Comparison of ENCODE assay signal across 8 cellular contexts in the genomic region with DNA sequence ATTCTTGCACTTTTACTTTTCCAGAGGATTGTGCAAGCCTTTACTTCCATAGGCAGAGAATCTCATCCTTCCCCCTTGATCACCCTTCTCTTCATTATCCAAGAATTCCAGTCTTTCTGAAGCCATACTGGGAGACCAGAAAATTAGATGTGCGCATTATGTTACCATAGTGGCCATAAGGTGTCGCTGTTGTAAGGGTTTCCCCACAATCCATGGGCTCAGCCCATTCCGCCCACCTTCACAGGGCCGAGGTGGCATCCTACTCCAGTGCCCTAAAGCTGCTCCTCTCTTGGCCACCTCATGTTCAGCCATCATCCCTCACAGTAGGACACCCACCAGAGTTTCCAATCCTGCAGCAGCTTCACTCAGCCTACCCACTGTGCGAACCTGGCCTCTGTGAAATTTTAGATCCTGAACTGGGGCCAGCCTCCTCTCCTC. TPM values are rescaled to one million over a fixed set of nuclear protein-coding genes. Genes with fewer than 3 reads are reported as not detected.
DNase-seq lines count a peak whose midpoint lies in the region; TF ChIP-seq lines count a peak whose summit lies in the region.

No MANE protein-coding gene starts in this region.

- H3K27ac ChIP-seq in temporal lobe (ENCODE audit: low read depth, low read length) = peak overlapping the region; percentile 10

- CTCF ChIA-PET in activated naive CD4-positive, alpha-beta T cell treated with anti-CD3 and anti-CD28 coated beads for 36 hours (lab: Charles Lee) = interaction anchor here (1.1 to 3.4 kb wide), 5 partner anchors 25 to 275 kb away, joined by 4 to 16 read pairs (median 9); no protein-coding TSS in a partner anchor

- DNase-seq in activated naive CD4-positive, alpha-beta T cell treated with anti-CD3 and anti-CD28 coated beads for 36 hours = peak; percentile 31
- DNase-seq in activated naive CD4-positive, alpha-beta T cell (lab: John Stamatoyannopoulos, UW) = no peak
- DNase-seq in NCI-H69 (lab: John Stamatoyannopoulos, UW) (peak; percentile 5), left kidney (ENCODE audit: low read depth, low spot score) (peak; percentile 76), GOT3 (lab: John Stamatoyannopoulos, UW) (no peak), cortex of kidney (lab: John Stamatoyannopoulos, UW) (no peak)

- H3K27me3 Mint-ChIP-seq in activated naive CD4-positive, alpha-beta T cell treated with anti-CD3 and anti-CD28 coated beads for 36 hours (ENCODE audit: low read depth) = no peaks in the 10 kb centered on the region
- H3K27me3 Mint-ChIP-seq in brain = no peaks in the 10 kb centered on the region

- no peak overlapping the region for H3K27ac Mint-ChIP-seq in activated naive CD4-positive, alpha-beta T cell treated with anti-CD3 and anti-CD28 coated beads for 36 hours
- peak overlapping the region; percentile 25 to 94 (median 80) for H3K27ac Mint-ChIP-seq in brain

- H3K4me1 Mint-ChIP-seq in activated naive CD4-positive, alpha-beta T cell treated with anti-CD3 and anti-CD28 coated beads for 36 hours (ENCODE audit: low read depth) = peaks cover 13% of the 10 kb centered on the region
- H3K4me1 Mint-ChIP-seq in brain = peaks cover 30% of the 10 kb centered on the region

- H3K9me3 Mint-ChIP-seq in activated naive CD4-positive, alpha-beta T cell treated with anti-CD3 and anti-CD28 coated beads for 36 hours = no peaks in the 10 kb centered on the region
- H3K9me3 Mint-ChIP-seq in brain = no peaks in the 10 kb centered on the region

- peaks cover 53% of the 10 kb centered on the region for H3K36me3 Mint-ChIP-seq in activated naive CD4-positive, alpha-beta T cell treated with anti-CD3 and anti-CD28 coated beads for 36 hours (ENCODE audit: low read depth)
- H3K36me3 Mint-ChIP-seq in brain = peaks cover 89% of the 10 kb centered on the region

- peak; percentile 70 to 88 for TF ChIP-seq CTCF in brain (conservative IDR thresholded peaks at IDR 0.05)

- no peak overlapping the region for H3K4me3 Mint-ChIP-seq in activated naive CD4-positive, alpha-beta T cell treated with anti-CD3 and anti-CD28 coated beads for 36 hours
- peak overlapping the region in 1 of 5 experiments; percentile 63 for H3K4me3 Mint-ChIP-seq in brain

- intact Hi-C loops in activated naive CD4-positive, alpha-beta T cell treated with anti-CD3 and anti-CD28 coated beads for 36 hours (cut with micrococcal nuclease) = loop anchor here (1.0 to 2.0 kb wide), 2 partner anchors 69 to 97 kb away; no protein-coding TSS in a partner anchor

RNA-seq across cellular contexts. Expression of gene CTSH, which starts 35.0 kb away (rescaled TPM):
- total RNA-seq in activated naive CD4-positive, alpha-beta T cell treated with anti-CD3 and anti-CD28 coated beads for 36 hours = 1 to 10 TPM; 4.7 to 5.1 TPM
- polyA plus RNA-seq in brain (ENCODE audit: insufficient read depth, low read depth, low replicate concordance) = 57.7 TPM
- 17.5 TPM for total RNA-seq in temporal lobe

RNA-seq across cellular contexts. Expression of gene MORF4L1, which starts 37.1 kb away (rescaled TPM):
- total RNA-seq in activated naive CD4-positive, alpha-beta T cell treated with anti-CD3 and anti-CD28 coated beads for 36 hours = 100 to 1,000 TPM; 299 to 338 TPM
- polyA plus RNA-seq in brain (ENCODE audit: insufficient read depth, low read depth, low replicate concordance) = 374 TPM
- 738 TPM for total RNA-seq in temporal lobe

Comparison
In these comparisons a context has a peak if more than half of its experiments do, and no peak if none do; other contexts are left out.
1. DNase-seq: peak in activated naive CD4-positive, alpha-beta T cell treated with anti-CD3 and anti-CD28 coated beads for 36 hours (single experiment), NCI-H69 (single experiment) and left kidney (single experiment); none in activated naive CD4-positive, alpha-beta T cell (0 of 4), GOT3 (single experiment) and cortex of kidney (single experiment).